Comparison of ENCODE assay signal across 1 cellular context in genomic region chr15:77983091-77983707, GRCh38.
TF ChIP-seq lines count a peak whose summit lies in the region.

No MANE protein-coding gene starts in this region.

TF ChIP-seq in GM12878, 131 proteins besides CTCF, POLR2A, EP300 and RAD21 (continued from another document):
- TF ChIP-seq ZNF592 (IDR thresholded peaks at IDR 0.05) (no peak), WRNIP1 (IDR thresholded peaks at IDR 0.05; ENCODE audit: borderline replicate concordance, low read depth, low read length) (no peak), CHD1 (IDR thresholded peaks at IDR 0.05; ENCODE audit: low read depth, low read length) (no peak)
